18 cellular contexts compared by ENCODE assay signal in genomic region chr20:37500311-37500710, GRCh38. TPM values are rescaled to one million over a fixed set of nuclear protein-coding genes. Genes with fewer than 3 reads are reported as not detected.
A peak's percentile ranks its signal among the peaks of the same experiment; 100 is the strongest.
DNase-seq lines count a peak whose midpoint lies in the region; ATAC-seq and TF ChIP-seq lines count a peak whose summit lies in the region.
"Had no signal": no experiment of that assay in that cellular context is flagged by ENCODE, and none has a peak within 500 bp of the region (broad histone marks: within the 10 kb centered on the region; RNA-seq: fewer than 3 reads in every experiment).

No MANE protein-coding gene starts in this region.

- in situ Hi-C loops in transverse colon (cut with MboI; ENCODE audit: low pct_ligation_motif_present in 1 of 4, low pct_unique_long_range_greater_than_20kb in 1 of 4, low sequenced_read_pairs in 3 of 4): no loop called here

- no peak for TF ChIP-seq EP300 in transverse colon (IDR thresholded peaks at IDR 0.05; ENCODE audit: low read depth)

- H3K27ac ChIP-seq in endodermal cell (ENCODE audit: low read depth, low read length): no peak overlapping the region
- no peak overlapping the region for H3K27ac ChIP-seq in transverse colon
- H3K27ac ChIP-seq: KMS-11 had no signal

- H3K4me3 ChIP-seq in endodermal cell (ENCODE audit: low read length): no peak overlapping the region
- no peak overlapping the region for H3K4me3 ChIP-seq in transverse colon

- H3K27me3 ChIP-seq in endodermal cell (ENCODE audit: control insufficient read depth, insufficient read depth, low read length, poor library complexity, severe bottlenecking) (no peaks in the 10 kb centered on the region), transverse colon (no peaks in the 10 kb centered on the region)

- H3K4me1 ChIP-seq in endodermal cell (ENCODE audit: control insufficient read depth, insufficient read depth, low read length): no peaks in the 10 kb centered on the region
- H3K4me1 ChIP-seq in transverse colon: peaks cover 0 to 5% (median 0%) of the 10 kb centered on the region in 4 donors

- H3K36me3 ChIP-seq in endodermal cell (ENCODE audit: control insufficient read depth, insufficient read depth, low read length) (no peaks in the 10 kb centered on the region), transverse colon (no peaks in the 10 kb centered on the region)

- no peak overlapping the region for H3K4me3 Mint-ChIP-seq in endodermal cell
- no peak overlapping the region for H3K4me3 Mint-ChIP-seq in naive thymus-derived CD8-positive, alpha-beta T cell

- H3K9me3 Mint-ChIP-seq in endodermal cell: no peaks in the 10 kb centered on the region
- H3K9me3 Mint-ChIP-seq in naive thymus-derived CD8-positive, alpha-beta T cell: no peaks in the 10 kb centered on the region

- DNase-seq in DMS153 treated with DMSO at 0.1 percent for 48 hours (lab: John Stamatoyannopoulos, UW; ENCODE audit: unreplicated experiment): peak; percentile 51
- peak; percentile 58 for DNase-seq in NCI-H146 treated with DMSO at 0.1 percent for 48 hours (lab: John Stamatoyannopoulos, UW; ENCODE audit: unreplicated experiment)
- DNase-seq in NCI-H510A treated with DMSO at 0.1 percent for 48 hours (lab: John Stamatoyannopoulos, UW): peak; percentile 65
- DNase-seq in endodermal cell: peak; percentile 32
- DNase-seq in naive thymus-derived CD8-positive, alpha-beta T cell: no peak
- no peak for DNase-seq in transverse colon
- DNase-seq: DMS79, NCI-H1105 treated with DMSO at 0.1 percent for 48 hours, NCI-H2081, NCI-H446 treated with DMSO at 0.1 percent for 48 hours, SK-N-SH had no signal

- TF ChIP-seq CTCF in endodermal cell (conservative IDR thresholded peaks at IDR 0.05): no peak
- no peak for TF ChIP-seq CTCF in transverse colon (IDR thresholded peaks at IDR 0.05)

- intact Hi-C loops in transverse colon (cut with DNase I; ENCODE audit: low total_unique reads): no loop called here

- H3K36me3 Mint-ChIP-seq in endodermal cell (ENCODE audit: low read depth): no peaks in the 10 kb centered on the region
- H3K36me3 Mint-ChIP-seq in naive thymus-derived CD8-positive, alpha-beta T cell: peaks cover 0 to 25% (median 0%) of the 10 kb centered on the region in 3 donors

- no peak for TF ChIP-seq POLR2A in transverse colon (IDR thresholded peaks at IDR 0.05)

- POLR2A ChIA-PET in naive thymus-derived CD8-positive, alpha-beta T cell (lab: Charles Lee): no interaction called here

- no peak overlapping the region for H3K27ac Mint-ChIP-seq in endodermal cell
- peak overlapping the region in 2 of 10 donors; percentile 64 to 65 for H3K27ac Mint-ChIP-seq in naive thymus-derived CD8-positive, alpha-beta T cell

- no peak for ATAC-seq in GM19397 (IDR thresholded peaks at IDR 0.05; ENCODE audit: unreplicated experiment)
- ATAC-seq in naive thymus-derived CD8-positive, alpha-beta T cell: no peak
- ATAC-seq in GM19455 (IDR thresholded peaks at IDR 0.05; ENCODE audit: unreplicated experiment): no peak
- ATAC-seq: HepG2 had no signal

- H3K9me3 ChIP-seq in endodermal cell (ENCODE audit: control insufficient read depth, low read length): no peaks in the 10 kb centered on the region
- H3K9me3 ChIP-seq in transverse colon: no peaks in the 10 kb centered on the region
- H3K9me3 ChIP-seq: SK-N-SH had no signal

- no peaks in the 10 kb centered on the region for H3K27me3 Mint-ChIP-seq in endodermal cell (ENCODE audit: insufficient read depth)
- no peaks in the 10 kb centered on the region for H3K27me3 Mint-ChIP-seq in naive thymus-derived CD8-positive, alpha-beta T cell

- 90 to 100% methylated on average over 1 to 7 of the region's 7 CpGs for WGBS in endodermal cell (ENCODE audit: insufficient coverage in 1 of 2, insufficient read length in 1 of 2), 2 experiments
- WGBS in transverse colon (ENCODE audit: low coverage in 1 of 2), 2 donors: 92 to 94% methylated on average over 6 to 7 of the region's 7 CpGs

- no peaks in the 10 kb centered on the region for H3K4me1 Mint-ChIP-seq in endodermal cell
- peaks cover 0 to 7% (median 2%) of the 10 kb centered on the region in 4 donors for H3K4me1 Mint-ChIP-seq in naive thymus-derived CD8-positive, alpha-beta T cell

- H3K9ac ChIP-seq in endodermal cell (ENCODE audit: extremely low read depth, low read length, poor library complexity, severe bottlenecking): no peak overlapping the region
- H3K9ac ChIP-seq: KMS-11, SK-N-SH had no signal

RNA-seq across cellular contexts. Expression of gene NNAT, which starts 20.7 kb away (rescaled TPM):
- total RNA-seq in endodermal cell (10 to 100 TPM; 16.8 to 27.3 TPM), transverse colon (10 to 100 TPM; 11.3 to 33.0 (median 14.3) TPM)
- polyA plus RNA-seq in endodermal cell (2013, experiment 1 of 2): 413 TPM
- polyA plus RNA-seq in endodermal cell (2013, experiment 2 of 2): 384 TPM
- total RNA-seq in naive thymus-derived CD8-positive, alpha-beta T cell: not detected
- under 1 TPM in 1 of 3 donors, not detected in 2; 0.13 TPM for polyA plus RNA-seq in naive thymus-derived CD8-positive, alpha-beta T cell
- total RNA-seq: A673; HepG2; MCF 10A; T-helper 1 cell treated with Interleukin-12 subunit alpha and Interleukin-12 subunit beta and Interleukin-4 antibody, amounts not matched to agents 30 ng/mL and 1 ng/mL, for 36 hours had no signal
- polyA plus RNA-seq: HepG2 had no signal

RNA-seq across cellular contexts. Expression of gene BLCAP, which starts 27.4 kb away (rescaled TPM):
- total RNA-seq in endodermal cell (10 to 100 TPM; 32.5 to 56.5 TPM), transverse colon (100 to 1,000 TPM in 3 of 4 donors, 10 to 100 TPM in 1; 80.8 to 283 (median 117) TPM)
- 51.9 TPM for polyA plus RNA-seq in endodermal cell (2013, experiment 1 of 2)
- polyA plus RNA-seq in endodermal cell (2013, experiment 2 of 2): 45.0 TPM
- 10 to 100 TPM; 88.0 to 99.5 TPM for total RNA-seq in naive thymus-derived CD8-positive, alpha-beta T cell
- 10 to 100 TPM; 86.6 to 94.7 (median 91.8) TPM for polyA plus RNA-seq in naive thymus-derived CD8-positive, alpha-beta T cell

Comparison
In these comparisons a context has a peak if more than half of its experiments do, and no peak if none do; other contexts are left out.
1. DNase-seq: peak in DMS153 treated with DMSO at 0.1 percent for 48 hours (single experiment), NCI-H146 treated with DMSO at 0.1 percent for 48 hours (single experiment), NCI-H510A treated with DMSO at 0.1 percent for 48 hours (single experiment) and endodermal cell (single experiment); none in naive thymus-derived CD8-positive, alpha-beta T cell (0 of 10) and transverse colon (single experiment).
2. RNA of gene NNAT, which starts 20.7 kb away (total RNA-seq): 16.8 to 27.3 TPM in endodermal cell and 11.3 to 33.0 TPM in transverse colon; not detected in naive thymus-derived CD8-positive, alpha-beta T cell; every median in the first group is over 10 times any median in the second.